Comparison of ENCODE assay signal across 29 cellular contexts in genomic region chr1:21741206-21741605, GRCh38. TPM values are rescaled to one million over a fixed set of nuclear protein-coding genes. Genes with fewer than 3 reads are reported as not detected.
DNase-seq lines count a peak whose midpoint lies in the region; ATAC-seq, FAIRE-seq and TF ChIP-seq lines count a peak whose summit lies in the region.
"Had no signal": no experiment of that assay in that cellular context is flagged by ENCODE, and none has a peak within 500 bp of the region (broad histone marks: within the 10 kb centered on the region; RNA-seq: fewer than 3 reads in every experiment).

No MANE protein-coding gene starts in this region.

- no peak for ATAC-seq in activated T-cell treated with anti-CD3 and anti-CD28 coated beads, Interleukin-2, amount 50 U/mL, for 4 hours
- ATAC-seq in foreskin keratinocyte: no peak
- ATAC-seq: HepG2, Right ventricle myocardium inferior had no signal

- H3K9me3 Mint-ChIP-seq in activated T-cell treated with anti-CD3 and anti-CD28 coated beads, Interleukin-2, amount 50 U/mL, for 24 hours: no peaks in the 10 kb centered on the region
- H3K9me3 Mint-ChIP-seq in activated T-cell treated with anti-CD3 and anti-CD28 coated beads, Interleukin-2, amount 50 U/mL, for 4 hours: no peaks in the 10 kb centered on the region
- no peaks in the 10 kb centered on the region for H3K9me3 Mint-ChIP-seq in immature natural killer cell
- H3K9me3 Mint-ChIP-seq: CD4-positive, alpha-beta memory T cell; H9 had no signal

- in situ Hi-C loops in SK-MEL-5 (cut with HindIII; ENCODE audit: low pct_unique_long_range_greater_than_20kb, low sequenced_read_pairs): no loop called here

- DNase-seq in activated T-cell treated with anti-CD3 and anti-CD28 coated beads, Interleukin-2, amount 50 U/mL, for 24 hours: no peak
- no peak for DNase-seq in activated T-cell treated with anti-CD3 and anti-CD28 coated beads, Interleukin-2, amount 50 U/mL, for 4 hours
- peak; percentile 48 for DNase-seq in SK-MEL-5 (ENCODE audit: low read depth, low spot score)
- no peak for DNase-seq in AG20443 (ENCODE audit: low spot score)
- no peak for DNase-seq in foreskin keratinocyte
- DNase-seq in ecto neural progenitor cell (ENCODE audit: low spot score): no peak
- DNase-seq in immature natural killer cell: no peak
- DNase-seq: C1 segment of cervical spinal cord; Caco-2; CD4-positive, alpha-beta memory T cell; DMS 273 treated with DMSO at 0.1 percent for 48 hours; DMS79; GF-D8; H9; KBM-7; MV-4-11; NCI-H1105; NCI-H1436 treated with DMSO at 0.1 percent for 48 hours; NCI-H187 treated with DMSO at 0.1 percent for 48 hours; NCI-H2171 treated with DMSO at 0.1 percent for 48 hours; NCI-H345; NCI-H524; NCI-H748 treated with DMSO at 0.1 percent for 48 hours; PC-9; SJCRH30 had no signal

- H3K4me1 ChIP-seq in foreskin keratinocyte: no peaks in the 10 kb centered on the region
- H3K4me1 ChIP-seq: Caco-2 had no signal

- peak overlapping the region; percentile 3 for H3K27ac Mint-ChIP-seq in activated T-cell treated with anti-CD3 and anti-CD28 coated beads, Interleukin-2, amount 50 U/mL, for 24 hours
- H3K27ac Mint-ChIP-seq in immature natural killer cell: no peak overlapping the region

- FAIRE-seq in endometrium (lab: Jason Lieb, UNC): peak; percentile 23
- FAIRE-seq: GM12891, HepG2 had no signal

- no peaks in the 10 kb centered on the region for H3K27me3 Mint-ChIP-seq in activated T-cell treated with anti-CD3 and anti-CD28 coated beads, Interleukin-2, amount 50 U/mL, for 24 hours
- no peaks in the 10 kb centered on the region for H3K27me3 Mint-ChIP-seq in activated T-cell treated with anti-CD3 and anti-CD28 coated beads, Interleukin-2, amount 50 U/mL, for 4 hours (ENCODE audit: low read depth)
- peaks cover 0 to 2% (median 2%) of the 10 kb centered on the region in 3 donors for H3K27me3 Mint-ChIP-seq in immature natural killer cell (ENCODE audit: low read depth in 3 of 3)
- H3K27me3 Mint-ChIP-seq: CD4-positive, alpha-beta memory T cell had no signal

- H3K4me1 Mint-ChIP-seq in activated T-cell treated with anti-CD3 and anti-CD28 coated beads, Interleukin-2, amount 50 U/mL, for 24 hours (ENCODE audit: low read depth): peaks cover 32% of the 10 kb centered on the region
- peaks cover 9% of the 10 kb centered on the region for H3K4me1 Mint-ChIP-seq in activated T-cell treated with anti-CD3 and anti-CD28 coated beads, Interleukin-2, amount 50 U/mL, for 4 hours (ENCODE audit: low read depth)
- peaks cover 0 to 10% of the 10 kb centered on the region in 2 donors for H3K4me1 Mint-ChIP-seq in immature natural killer cell
- H3K4me1 Mint-ChIP-seq: H9 had no signal

- no peaks in the 10 kb centered on the region for H3K27me3 ChIP-seq in foreskin keratinocyte
- H3K27me3 ChIP-seq: SJCRH30 had no signal

- H3K27ac ChIP-seq in foreskin keratinocyte: no peak overlapping the region
- H3K27ac ChIP-seq: PC-9, SJCRH30 had no signal

- peaks cover 79% of the 10 kb centered on the region for H3K36me3 Mint-ChIP-seq in activated T-cell treated with anti-CD3 and anti-CD28 coated beads, Interleukin-2, amount 50 U/mL, for 24 hours (ENCODE audit: low read depth)
- peaks cover 26% of the 10 kb centered on the region for H3K36me3 Mint-ChIP-seq in activated T-cell treated with anti-CD3 and anti-CD28 coated beads, Interleukin-2, amount 50 U/mL, for 4 hours (ENCODE audit: insufficient read depth)
- peaks cover 17 to 23% (median 20%) of the 10 kb centered on the region in 3 donors for H3K36me3 Mint-ChIP-seq in immature natural killer cell

- TF ChIP-seq CTCF in foreskin keratinocyte (conservative IDR thresholded peaks at IDR 0.05): no peak

- H3K4me3 Mint-ChIP-seq in activated T-cell treated with anti-CD3 and anti-CD28 coated beads, Interleukin-2, amount 50 U/mL, for 24 hours: no peak overlapping the region
- H3K4me3 Mint-ChIP-seq in activated T-cell treated with anti-CD3 and anti-CD28 coated beads, Interleukin-2, amount 50 U/mL, for 4 hours: no peak overlapping the region
- no peak overlapping the region for H3K4me3 Mint-ChIP-seq in immature natural killer cell
- H3K4me3 Mint-ChIP-seq: CD4-positive, alpha-beta memory T cell; H9 had no signal

RNA-seq across cellular contexts. Expression of gene USP48, which starts 41.7 kb away (rescaled TPM):
- total RNA-seq in activated T-cell treated with anti-CD3 and anti-CD28 coated beads, Interleukin-2, amount 50 U/mL, for 4 hours: 10 to 100 TPM; 49.0 to 52.2 (median 50.6) TPM
- total RNA-seq in SK-MEL-5 (2014; rRNA removed; shearing (Covaris generic)): 57.3 and 58.3 TPM in 2 replicates
- 42.8 and 53.2 TPM in 2 replicates for polyA plus RNA-seq in SK-MEL-5 (2015; cell fraction: cytosol; rRNA removed)
- 201 and 283 TPM in 2 replicates for polyA plus RNA-seq in SK-MEL-5 (2015; cell fraction: nucleus; rRNA removed)
- total RNA-seq in foreskin keratinocyte: 34.2 and 35.2 TPM in 2 replicates
- polyA plus RNA-seq in foreskin keratinocyte (14.6 and 16.0 TPM in 2 replicates), immature natural killer cell (10 to 100 TPM; 24.9 to 31.8 (median 26.3) TPM)
